In the genomic region with DNA sequence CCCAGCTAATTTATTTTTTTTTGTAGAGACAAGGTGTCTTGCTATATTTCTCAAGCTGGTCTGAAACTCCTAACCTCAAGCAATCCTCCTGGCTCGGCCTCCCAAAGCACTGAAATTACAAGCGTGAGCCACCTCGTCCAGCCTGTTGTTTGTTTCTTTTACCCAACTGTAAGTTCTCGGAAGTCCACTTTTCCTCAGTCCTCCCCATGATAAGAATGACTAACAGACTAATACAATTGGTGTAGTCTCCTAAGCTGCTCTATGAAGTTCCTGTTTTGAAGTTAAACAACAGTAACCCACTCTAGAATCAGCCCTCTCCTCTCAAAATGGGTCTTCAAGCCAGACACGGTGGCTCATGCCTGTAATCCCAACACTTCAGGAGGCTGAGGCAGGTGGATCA, we compare ENCODE assay signal across 23 cellular contexts. TPM values are rescaled to one million over a fixed set of nuclear protein-coding genes. Genes with fewer than 3 reads are reported as not detected.
A peak's percentile ranks its signal among the peaks of the same experiment; 100 is the strongest.
DNase-seq lines count a peak whose midpoint lies in the region; ATAC-seq and TF ChIP-seq lines count a peak whose summit lies in the region.
"Had no signal": no experiment of that assay in that cellular context is flagged by ENCODE, and none has a peak within 500 bp of the region (broad histone marks: within the 10 kb centered on the region; RNA-seq: fewer than 3 reads in every experiment).

No MANE protein-coding gene starts in this region.

- intact Hi-C loops in OCI-LY7 (cut with micrococcal nuclease; ENCODE audit: unreplicated experiment): no loop called here
- intact Hi-C loops in testis (cut with DNase I; ENCODE audit: low total_unique reads): loop anchor here (10.0 kb wide), 1 partner anchor 54 kb away; no protein-coding TSS in a partner anchor

- no TSS peak for BruUV-seq in OCI-LY7 (replicated peaks; lab: Mats Ljungman, UMichigan)

- H3K36me3 ChIP-seq in OCI-LY7 (ENCODE audit: insufficient read depth, low read length): peaks cover 59% of the 10 kb centered on the region
- H3K36me3 ChIP-seq in testis (ENCODE audit: low read depth, missing control alignments): no peaks in the 10 kb centered on the region

- H3K4me1 Mint-ChIP-seq in activated T-cell treated with anti-CD3 and anti-CD28 coated beads, Interleukin-2, amount 50 U/mL, for 24 hours (ENCODE audit: low read depth): peaks cover 57% of the 10 kb centered on the region
- no peaks in the 10 kb centered on the region for H3K4me1 Mint-ChIP-seq in central memory CD8-positive, alpha-beta T cell
- H3K4me1 Mint-ChIP-seq: GM23338 had no signal

- H3K79me2 ChIP-seq in OCI-LY7 (ENCODE audit: insufficient read depth, low read depth, low read length): no peaks in the 10 kb centered on the region

- H3K27ac ChIP-seq in OCI-LY7 (ENCODE audit: low read depth, low read length, poor library complexity, severe bottlenecking): no peak overlapping the region
- no peak overlapping the region for H3K27ac ChIP-seq in testis
- H3K27ac ChIP-seq: PC-9 had no signal

- H3K4me3 ChIP-seq in OCI-LY7 (ENCODE audit: low read depth, low read length, poor library complexity, severe bottlenecking) (no peak overlapping the region), testis (no peak overlapping the region)
- H3K4me3 ChIP-seq: GM23338, MG63, PC-9 had no signal

- H4K20me1 ChIP-seq in OCI-LY7 (ENCODE audit: insufficient read depth, low read length): no peaks in the 10 kb centered on the region

- ATAC-seq in central memory CD8-positive, alpha-beta T cell (replicated peaks; ENCODE audit: extremely low read depth, poor library complexity, severe bottlenecking): no peak
- ATAC-seq: GM23338 had no signal

- no peak overlapping the region for H3K4me3 Mint-ChIP-seq in activated T-cell treated with anti-CD3 and anti-CD28 coated beads, Interleukin-2, amount 50 U/mL, for 24 hours
- no peak overlapping the region for H3K4me3 Mint-ChIP-seq in central memory CD8-positive, alpha-beta T cell
- H3K4me3 Mint-ChIP-seq: GM23338, H9 had no signal

- H3K4me1 ChIP-seq in OCI-LY7 (ENCODE audit: insufficient read depth, low read length, poor library complexity, severe bottlenecking) (no peaks in the 10 kb centered on the region), testis (peaks cover 17% of the 10 kb centered on the region)

- H3K27me3 Mint-ChIP-seq in activated T-cell treated with anti-CD3 and anti-CD28 coated beads, Interleukin-2, amount 50 U/mL, for 24 hours: no peaks in the 10 kb centered on the region
- H3K27me3 Mint-ChIP-seq in central memory CD8-positive, alpha-beta T cell: no peaks in the 10 kb centered on the region

- no peaks in the 10 kb centered on the region for H3K27me3 ChIP-seq in testis
- H3K27me3 ChIP-seq: MG63 had no signal

- DNase-seq in activated T-cell treated with anti-CD3 and anti-CD28 coated beads, Interleukin-2, amount 50 U/mL, for 24 hours: no peak
- DNase-seq in activated T-cell treated with anti-CD3 and anti-CD28 coated beads for 4 hours: no peak
- DNase-seq in OCI-LY7 (ENCODE audit: low spot score): no peak
- DNase-seq in central memory CD8-positive, alpha-beta T cell (ENCODE audit: low spot score in 2 of 2): no peak
- peak; percentile 57 for DNase-seq in pulmonary artery endothelial cell (ENCODE audit: low read depth, low spot score)
- DNase-seq in NOMO-1 (lab: John Stamatoyannopoulos, UW; ENCODE audit: unreplicated experiment in 2 of 2): no peak
- no peak for DNase-seq in testis
- DNase-seq in SIG-M5 (lab: John Stamatoyannopoulos, UW): no peak
- DNase-seq: 8988T, H9, KBM-7, MG63, NCI-H2029, NCI-H446, NCI-H524 treated with DMSO at 0.1 percent for 48 hours, NCI-H774, PC-9, Right ventricle myocardium superior, RPMI8226 had no signal

- H3K36me3 Mint-ChIP-seq in activated T-cell treated with anti-CD3 and anti-CD28 coated beads, Interleukin-2, amount 50 U/mL, for 24 hours (ENCODE audit: low read depth): peaks cover 83% of the 10 kb centered on the region
- peaks cover 35% of the 10 kb centered on the region for H3K36me3 Mint-ChIP-seq in central memory CD8-positive, alpha-beta T cell (ENCODE audit: insufficient read depth)

- POLR2A ChIA-PET in OCI-LY7 (lab: Charles Lee): interaction anchor here (0.8 kb wide), 1 partner anchor 164 kb away, joined by 3 read pairs; no protein-coding TSS in a partner anchor

- H3K9me3 Mint-ChIP-seq in activated T-cell treated with anti-CD3 and anti-CD28 coated beads, Interleukin-2, amount 50 U/mL, for 24 hours: no peaks in the 10 kb centered on the region
- H3K9me3 Mint-ChIP-seq in central memory CD8-positive, alpha-beta T cell: no peaks in the 10 kb centered on the region
- H3K9me3 Mint-ChIP-seq: GM23338, H9 had no signal

- TF ChIP-seq CTCF in OCI-LY7 (conservative IDR thresholded peaks at IDR 0.05; ENCODE audit: low read length) (0 out of 2 replicates have a peak, but pooled peaks have one; percentile 1), testis (IDR thresholded peaks at IDR 0.05) (no peak)

- no peaks in the 10 kb centered on the region for H3K9me2 ChIP-seq in OCI-LY7 (ENCODE audit: insufficient read depth, low read length)

- H2AFZ ChIP-seq in OCI-LY7 (ENCODE audit: low read length): no peak overlapping the region
- H2AFZ ChIP-seq: GM23338, PC-9 had no signal

- 90 to 96% methylated on average over 5 of the region's 5 CpGs for WGBS in testis, 2 donors

- H3K9me3 ChIP-seq in OCI-LY7 (ENCODE audit: low read length): no peaks in the 10 kb centered on the region
- no peaks in the 10 kb centered on the region for H3K9me3 ChIP-seq in testis
- H3K9me3 ChIP-seq: MG63 had no signal

- peak overlapping the region; percentile 68 for H3K27ac Mint-ChIP-seq in activated T-cell treated with anti-CD3 and anti-CD28 coated beads, Interleukin-2, amount 50 U/mL, for 24 hours
- H3K27ac Mint-ChIP-seq in central memory CD8-positive, alpha-beta T cell (ENCODE audit: low read depth): peak overlapping the region; percentile 58
- H3K27ac Mint-ChIP-seq: GM23338 had no signal

- H3K4me2 ChIP-seq in OCI-LY7 (ENCODE audit: low read length): no peak overlapping the region
- H3K4me2 ChIP-seq: GM23338, PC-9 had no signal

- TF ChIP-seq POLR2A in testis (IDR thresholded peaks at IDR 0.05): no peak

- CTCF ChIA-PET in OCI-LY7 (lab: Charles Lee; ENCODE audit: unreplicated experiment): no interaction called here

RNA-seq across cellular contexts. Expression of gene HIGD1C, which starts 36.5 kb away (rescaled TPM):
- total RNA-seq in OCI-LY7 (2014; rRNA removed; shearing (Covaris generic)): not detected in 2 replicates
- not detected in 2 replicates for total RNA-seq in OCI-LY7 (2022)
- not detected in 2 replicates for total RNA-seq in pulmonary artery endothelial cell
- not detected for total RNA-seq in testis
- polyA plus RNA-seq in testis (ENCODE audit: insufficient read depth, low read depth, low replicate concordance): 3.4 TPM
- total RNA-seq: GM23338, H9, LHCN-M2, PC-9, Right ventricle myocardium superior, SK-MEL-5 had no signal
- polyA plus RNA-seq: BJ, GM23338 had no signal

RNA-seq across cellular contexts. Expression of gene SLC11A2, which starts 37.3 kb away (rescaled TPM):
- 28.2 and 35.0 TPM in 2 replicates for total RNA-seq in OCI-LY7 (2014; rRNA removed; shearing (Covaris generic))
- total RNA-seq in OCI-LY7 (2022) (43.4 and 43.6 TPM in 2 replicates), pulmonary artery endothelial cell (56.5 and 70.4 TPM in 2 replicates), testis (10 to 100 TPM; 63.4 to 66.5 TPM)
- 42.9 TPM for polyA plus RNA-seq in testis (ENCODE audit: insufficient read depth, low read depth, low replicate concordance)

RNA-seq across cellular contexts. Expression of gene LETMD1, which starts 59.3 kb away (rescaled TPM):
- total RNA-seq in OCI-LY7 (2014; rRNA removed; shearing (Covaris generic)): 53.9 and 58.6 TPM in 2 replicates
- total RNA-seq in OCI-LY7 (2022): 103 and 114 TPM in 2 replicates
- total RNA-seq in pulmonary artery endothelial cell: 27.0 and 30.7 TPM in 2 replicates
- total RNA-seq in testis: 10 to 100 TPM; 72.7 to 75.3 TPM
- polyA plus RNA-seq in testis (ENCODE audit: insufficient read depth, low read depth, low replicate concordance): 61.2 TPM
